1 cellular context compared by ENCODE assay signal in genomic region chr10:68600041-68600778, GRCh38.
A peak's percentile ranks its signal among the peaks of the same experiment; 100 is the strongest.
TF ChIP-seq lines count a peak whose summit lies in the region.

No MANE protein-coding gene starts in this region.

TF ChIP-seq in GM12878, 131 proteins besides CTCF, POLR2A, EP300 and RAD21 (continued from another document):
- TF ChIP-seq HDAC2 (IDR thresholded peaks at IDR 0.05) (no peak), SPI1 (IDR thresholded peaks at IDR 0.05; ENCODE audit: borderline replicate concordance, insufficient read depth, low read depth, low read length) (peak; percentile 43; the same call in 1 of the 2 replicates), PRDM15 (CRISPR knock-in tag; IDR thresholded peaks at IDR 0.05) (no peak), SREBF2 (IDR thresholded peaks at IDR 0.05; ENCODE audit: low read length) (no peak), MAX (IDR thresholded peaks at IDR 0.05; ENCODE audit: low read depth, low read length) (no peak), PML (IDR thresholded peaks at IDR 0.05; ENCODE audit: low read length) (peak; percentile 40; the same call in 1 of the 2 replicates), NR2C2 (IDR thresholded peaks at IDR 0.05; ENCODE audit: borderline replicate concordance, control insufficient read depth, insufficient read length, low read depth) (no peak), KAT2A (conservative IDR thresholded peaks at IDR 0.05; ENCODE audit: control insufficient read depth, low read depth, low read length) (no peak), NBN (IDR thresholded peaks at IDR 0.05) (peak; percentile 65; the same call in 1 of the 2 replicates), RFX5 (IDR thresholded peaks at IDR 0.05; ENCODE audit: low read depth, low read length) (peak; percentile 35; the same call in 1 of the 2 replicates), SUPT20H (IDR thresholded peaks at IDR 0.05; ENCODE audit: borderline replicate concordance, control insufficient read depth, low read depth, low read length) (no peak), ZNF622 (IDR thresholded peaks at IDR 0.05) (no peak), ZBTB4 (CRISPR knock-in tag; IDR thresholded peaks at IDR 0.05) (no peak), GATAD2B (conservative IDR thresholded peaks at IDR 0.05; ENCODE audit: low read depth) (no peak), USF1 (IDR thresholded peaks at IDR 0.05; ENCODE audit: borderline replicate concordance, extremely low read length, insufficient read depth, low read depth, low read length) (no peak), ZNF217 (IDR thresholded peaks at IDR 0.05) (no peak)
